Comparison of ENCODE assay signal across 27 cellular contexts in the genomic region with DNA sequence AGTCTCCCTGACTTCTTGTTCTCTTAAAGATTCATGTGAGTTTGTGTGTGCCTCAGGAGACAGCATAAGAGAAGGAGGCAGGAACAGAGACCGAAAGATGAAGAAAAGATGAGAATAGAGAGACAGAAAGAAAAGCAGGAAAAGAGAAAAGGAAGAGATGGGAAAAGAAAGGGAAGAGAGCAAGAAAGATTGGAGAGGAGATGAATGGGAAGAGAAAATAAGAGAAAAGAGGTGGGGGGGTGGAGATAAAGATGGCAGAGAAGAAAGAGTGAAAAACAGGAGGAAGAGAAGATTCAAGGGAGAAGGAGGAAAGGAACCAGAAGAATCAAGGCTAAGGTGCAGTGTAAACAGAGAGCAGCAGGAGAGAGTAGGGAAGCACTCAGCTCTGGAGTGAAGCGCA.
"Had no signal": no experiment of that assay in that cellular context is flagged by ENCODE, and none has a peak within 500 bp of the region (broad histone marks: within the 10 kb centered on the region; RNA-seq: fewer than 3 reads in every experiment).

No MANE protein-coding gene starts in this region.

- H3K27ac Mint-ChIP-seq: stimulated activated effector memory CD8-positive, alpha-beta T cell treated with anti-CD3 and anti-CD28 coated beads, Interleukin-12 subunit alpha, Interleukin-12 subunit beta, amount 100 ng/mL, for 72 hours; stimulated activated memory B cell treated with anti-CD40 and anti-IgM and Interleukin-4, amounts not matched to agents 10 μg/mL and 1 μg/mL and 100 μg/mL, for 72 hours; stimulated activated naive B cell treated with anti-CD40 and anti-IgM and Interleukin-4, amounts not matched to agents 10 μg/mL and 1 μg/mL and 100 μg/mL, for 72 hours; stimulated activated naive CD8-positive, alpha-beta T cell treated with anti-CD3 and anti-CD28 coated beads, Interleukin-15, Interleukin-2, amounts not matched to agents 100 ng/mL and 50 ng/mL, for 24 hours; type B pancreatic cell had no signal

- DNase-seq: stimulated activated CD4-positive, alpha-beta T cell treated with anti-CD3 and anti-CD28 coated beads, Interleukin-1b, Interleukin-23, amount 100 ng/mL, for 48 hours; stimulated activated CD4-positive, alpha-beta T cell treated with anti-CD3 and anti-CD28 coated beads, Interleukin-2, amount 100 ng/mL, for 24 hours; stimulated activated CD4-positive, alpha-beta T cell treated with anti-CD3 and anti-CD28 coated beads, Interleukin-2, amount 100 ng/mL, for 48 hours; stimulated activated CD4-positive, alpha-beta T cell treated with anti-CD3 and anti-CD28 coated beads, Interleukin-4, amount 100 ng/mL, for 1 hour; stimulated activated CD4-positive, alpha-beta T cell treated with anti-CD3 and anti-CD28 coated beads, Interleukin-4, amount 100 ng/mL, for 24 hours; stimulated activated CD4-positive, alpha-beta T cell treated with anti-CD3 and anti-CD28 coated beads, Interleukin-4, amount 100 ng/mL, for 4 hours; stimulated activated CD8-positive, alpha-beta memory T cell treated with anti-CD3 and anti-CD28 coated beads, Interleukin-4, amount 100 ng/mL, for 48 hours; stimulated activated naive B cell treated with anti-CD40 and anti-IgM and Interleukin-4, amounts not matched to agents 10 μg/mL and 1 μg/mL and 100 μg/mL, for 72 hours; stimulated activated naive CD4-positive, alpha-beta T cell; stimulated activated naive CD4-positive, alpha-beta T cell treated with Interleukin-2 at 50 U/mL for 16 hours; stomach; substantia nigra; thyroid gland; tibial artery; transverse colon; trophoblast cell; upper lobe of left lung; upper lobe of right lung; uterus had no signal

- H3K9me3 ChIP-seq: thoracic aorta, thyroid gland, transverse colon, upper lobe of right lung, vagina had no signal

- H3K36me3 ChIP-seq: stomach, suprapubic skin, thoracic aorta, thyroid gland, tibial artery, tibial nerve, transverse colon, upper lobe of left lung, upper lobe of right lung, uterus, vagina had no signal

- H3K4me1 ChIP-seq: stomach, suprapubic skin, thyroid gland, tibial artery, tibial nerve, transverse colon, upper lobe of left lung, upper lobe of right lung, uterus, vagina had no signal

- H3K4me3 ChIP-seq: stomach, suprapubic skin, thoracic aorta, thyroid gland, tibial artery, tibial nerve, transverse colon, upper lobe of left lung, upper lobe of right lung, uterus, vagina had no signal

- H3K27me3 ChIP-seq: thyroid gland, tibial nerve, upper lobe of left lung, uterus, vagina had no signal

- H3K27ac ChIP-seq: stomach, suprapubic skin, thoracic aorta, thyroid gland, tibial artery, tibial nerve, transverse colon, upper lobe of left lung, upper lobe of right lung, uterus, vagina had no signal

- H3K36me3 Mint-ChIP-seq: stimulated activated effector memory CD8-positive, alpha-beta T cell treated with anti-CD3 and anti-CD28 coated beads, Interleukin-12 subunit alpha, Interleukin-12 subunit beta, amount 100 ng/mL, for 72 hours; stimulated activated memory B cell treated with anti-CD40 and anti-IgM and Interleukin-4, amounts not matched to agents 10 μg/mL and 1 μg/mL and 100 μg/mL, for 72 hours; stimulated activated naive B cell treated with anti-CD40 and anti-IgM and Interleukin-4, amounts not matched to agents 10 μg/mL and 1 μg/mL and 100 μg/mL, for 72 hours; type B pancreatic cell had no signal

- ATAC-seq: stimulated activated effector memory CD8-positive, alpha-beta T cell treated with anti-CD3 and anti-CD28 coated beads, Interleukin-12 subunit alpha, Interleukin-12 subunit beta, amount 100 ng/mL, for 72 hours; stimulated activated memory B cell treated with anti-CD40 and anti-IgM and Interleukin-4, amounts not matched to agents 10 μg/mL and 1 μg/mL and 100 μg/mL, for 72 hours; stimulated activated naive B cell treated with anti-CD40 and anti-IgM and Interleukin-4, amounts not matched to agents 10 μg/mL and 1 μg/mL and 100 μg/mL, for 72 hours; upper lobe of right lung had no signal

- H3K4me3 Mint-ChIP-seq: stimulated activated effector memory CD8-positive, alpha-beta T cell treated with anti-CD3 and anti-CD28 coated beads, Interleukin-12 subunit alpha, Interleukin-12 subunit beta, amount 100 ng/mL, for 72 hours; stimulated activated memory B cell treated with anti-CD40 and anti-IgM and Interleukin-4, amounts not matched to agents 10 μg/mL and 1 μg/mL and 100 μg/mL, for 72 hours; stimulated activated naive B cell treated with anti-CD40 and anti-IgM and Interleukin-4, amounts not matched to agents 10 μg/mL and 1 μg/mL and 100 μg/mL, for 72 hours; stimulated activated naive CD8-positive, alpha-beta T cell treated with anti-CD3 and anti-CD28 coated beads, Interleukin-15, Interleukin-2, amounts not matched to agents 100 ng/mL and 50 ng/mL, for 24 hours; type B pancreatic cell had no signal

- H3K4me1 Mint-ChIP-seq: stimulated activated effector memory CD8-positive, alpha-beta T cell treated with anti-CD3 and anti-CD28 coated beads, Interleukin-12 subunit alpha, Interleukin-12 subunit beta, amount 100 ng/mL, for 72 hours; stimulated activated naive B cell treated with anti-CD40 and anti-IgM and Interleukin-4, amounts not matched to agents 10 μg/mL and 1 μg/mL and 100 μg/mL, for 72 hours had no signal
